Comparison of ENCODE assay signal across 1 cellular context in the genomic region with DNA sequence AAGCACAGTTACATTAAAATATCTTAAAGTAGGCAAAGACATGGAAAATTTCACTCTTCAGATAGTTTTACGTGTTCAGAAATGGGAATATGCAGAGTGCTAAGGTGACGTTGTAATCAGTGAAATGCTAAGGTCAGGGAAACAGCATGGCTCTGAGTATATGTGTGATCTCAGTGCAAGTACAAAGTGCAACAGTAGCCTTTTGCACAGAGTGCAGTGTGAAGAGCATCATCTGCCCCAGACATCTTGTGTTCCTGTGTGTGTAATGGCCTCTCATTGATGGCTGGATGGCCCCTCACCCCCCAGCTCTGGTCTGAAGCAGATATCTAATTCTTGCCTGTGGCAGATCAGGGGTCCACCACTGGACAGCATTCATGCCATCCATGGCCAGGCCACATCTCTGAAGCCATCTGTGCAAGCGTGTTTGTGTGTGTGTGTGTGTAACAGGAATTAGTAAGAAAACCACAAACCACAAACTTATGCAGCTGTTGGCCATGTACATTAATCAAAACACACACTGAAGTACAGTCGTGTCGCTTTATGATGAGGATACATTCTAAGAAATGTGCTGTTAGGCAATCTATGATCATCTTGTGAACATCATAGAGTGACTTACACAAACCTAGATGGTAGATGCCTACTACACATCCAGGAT.
TF ChIP-seq lines count a peak whose summit lies in the region.

No MANE protein-coding gene starts in this region.

TF ChIP-seq in HepG2, 621 proteins besides CTCF, POLR2A, EP300 and RAD21 (continued from another document and continues in another):
- TF ChIP-seq ZNF800 (CRISPR knock-in tag; IDR thresholded peaks at IDR 0.05) = no peak
- TF ChIP-seq RBAK (CRISPR knock-in tag; IDR thresholded peaks at IDR 0.05) = peak; percentile 63; the same call in 1 of the 2 replicates
- TF ChIP-seq, protein P1, sequence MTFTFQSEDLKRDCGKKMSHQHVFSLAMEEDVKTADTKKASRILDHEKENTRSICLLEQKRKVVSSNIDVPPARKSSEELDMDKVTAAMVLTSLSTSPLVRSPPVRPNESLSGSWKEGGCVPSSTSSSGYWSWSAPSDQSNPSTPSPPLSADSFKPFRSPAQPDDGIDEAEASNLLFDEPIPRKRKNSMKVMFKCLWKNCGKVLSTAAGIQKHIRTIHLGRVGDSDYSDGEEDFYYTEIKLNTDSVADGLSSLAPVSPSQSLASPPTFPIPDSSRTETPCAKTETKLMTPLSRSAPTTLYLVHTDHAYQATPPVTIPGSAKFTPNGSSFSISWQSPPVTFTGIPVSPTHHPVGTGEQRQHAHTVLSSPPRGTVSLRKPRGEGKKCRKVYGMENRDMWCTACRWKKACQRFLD (CRISPR knock-in tag; IDR thresholded peaks at IDR 0.05; ENCODE audit: borderline replicate concordance) = no peak
- TF ChIP-seq ZBTB25 (CRISPR knock-in tag; IDR thresholded peaks at IDR 0.05) = no peak
- TF ChIP-seq, protein P2, sequence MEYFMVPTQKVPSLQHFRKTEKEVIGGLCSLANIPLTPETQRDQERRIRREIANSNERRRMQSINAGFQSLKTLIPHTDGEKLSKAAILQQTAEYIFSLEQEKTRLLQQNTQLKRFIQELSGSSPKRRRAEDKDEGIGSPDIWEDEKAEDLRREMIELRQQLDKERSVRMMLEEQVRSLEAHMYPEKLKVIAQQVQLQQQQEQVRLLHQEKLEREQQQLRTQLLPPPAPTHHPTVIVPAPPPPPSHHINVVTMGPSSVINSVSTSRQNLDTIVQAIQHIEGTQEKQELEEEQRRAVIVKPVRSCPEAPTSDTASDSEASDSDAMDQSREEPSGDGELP (IDR thresholded peaks at IDR 0.05; ENCODE audit: borderline replicate concordance, low read depth) = no peak
- TF ChIP-seq PPARG (CRISPR knock-in tag; conservative IDR thresholded peaks at IDR 0.05) = peak; percentile 78
- TF ChIP-seq POGZ (CRISPR knock-in tag; IDR thresholded peaks at IDR 0.05) = peak; percentile 82
- no peak for TF ChIP-seq ZNF75D (CRISPR knock-in tag; IDR thresholded peaks at IDR 0.05; ENCODE audit: borderline replicate concordance)
- TF ChIP-seq XRCC5 (optimal IDR thresholded peaks at IDR 0.05; ENCODE audit: low read length) = peak; percentile 69
- no peak for TF ChIP-seq DBP (CRISPR knock-in tag; IDR thresholded peaks at IDR 0.05; ENCODE audit: not compliant biosample characterization)
- no peak for TF ChIP-seq SATB2 (CRISPR knock-in tag; IDR thresholded peaks at IDR 0.05)
- TF ChIP-seq TSC22D2 (CRISPR knock-in tag; IDR thresholded peaks at IDR 0.05; ENCODE audit: borderline replicate concordance) = 0 out of 2 replicates have a peak, but pooled peaks have one; percentile 39
- TF ChIP-seq CCAR2 (optimal IDR thresholded peaks at IDR 0.05; ENCODE audit: low read depth, low read length) = no peak
- no peak for TF ChIP-seq XBP1 (CRISPR knock-in tag; IDR thresholded peaks at IDR 0.05)
- no peak for TF ChIP-seq ETV6 (CRISPR knock-in tag; conservative IDR thresholded peaks at IDR 0.05)
- TF ChIP-seq RFXANK (CRISPR knock-in tag; IDR thresholded peaks at IDR 0.05) = no peak
- TF ChIP-seq ZNF747 (CRISPR knock-in tag; IDR thresholded peaks at IDR 0.05; ENCODE audit: borderline replicate concordance) = no peak
- no peak for TF ChIP-seq PAWR (CRISPR knock-in tag; IDR thresholded peaks at IDR 0.05; ENCODE audit: borderline replicate concordance)
- no peak for TF ChIP-seq HHEX (CRISPR knock-in tag; IDR thresholded peaks at IDR 0.05)
- TF ChIP-seq TP53 (CRISPR knock-in tag; conservative IDR thresholded peaks at IDR 0.05) = no peak
- TF ChIP-seq ZNF775 (CRISPR knock-in tag; IDR thresholded peaks at IDR 0.05; ENCODE audit: borderline replicate concordance) = no peak
- TF ChIP-seq SRSF1 (optimal IDR thresholded peaks at IDR 0.05; ENCODE audit: low read depth, low read length) = no peak
- TF ChIP-seq NFYB (CRISPR knock-in tag; IDR thresholded peaks at IDR 0.05) = no peak
- TF ChIP-seq ZMYM4 (CRISPR knock-in tag; IDR thresholded peaks at IDR 0.05) = peak; percentile 70
- peak; percentile 34; the same call in 1 of the 2 replicates for TF ChIP-seq ETV5 (CRISPR knock-in tag; IDR thresholded peaks at IDR 0.05; ENCODE audit: borderline replicate concordance)
- TF ChIP-seq MBNL3 (CRISPR knock-in tag; conservative IDR thresholded peaks at IDR 0.05) = no peak
- no peak for TF ChIP-seq NFIB (CRISPR knock-in tag; IDR thresholded peaks at IDR 0.05; ENCODE audit: borderline replicate concordance)
- no peak for TF ChIP-seq MAF1 (CRISPR knock-in tag; IDR thresholded peaks at IDR 0.05; ENCODE audit: borderline replicate concordance)
- TF ChIP-seq, protein P3, sequence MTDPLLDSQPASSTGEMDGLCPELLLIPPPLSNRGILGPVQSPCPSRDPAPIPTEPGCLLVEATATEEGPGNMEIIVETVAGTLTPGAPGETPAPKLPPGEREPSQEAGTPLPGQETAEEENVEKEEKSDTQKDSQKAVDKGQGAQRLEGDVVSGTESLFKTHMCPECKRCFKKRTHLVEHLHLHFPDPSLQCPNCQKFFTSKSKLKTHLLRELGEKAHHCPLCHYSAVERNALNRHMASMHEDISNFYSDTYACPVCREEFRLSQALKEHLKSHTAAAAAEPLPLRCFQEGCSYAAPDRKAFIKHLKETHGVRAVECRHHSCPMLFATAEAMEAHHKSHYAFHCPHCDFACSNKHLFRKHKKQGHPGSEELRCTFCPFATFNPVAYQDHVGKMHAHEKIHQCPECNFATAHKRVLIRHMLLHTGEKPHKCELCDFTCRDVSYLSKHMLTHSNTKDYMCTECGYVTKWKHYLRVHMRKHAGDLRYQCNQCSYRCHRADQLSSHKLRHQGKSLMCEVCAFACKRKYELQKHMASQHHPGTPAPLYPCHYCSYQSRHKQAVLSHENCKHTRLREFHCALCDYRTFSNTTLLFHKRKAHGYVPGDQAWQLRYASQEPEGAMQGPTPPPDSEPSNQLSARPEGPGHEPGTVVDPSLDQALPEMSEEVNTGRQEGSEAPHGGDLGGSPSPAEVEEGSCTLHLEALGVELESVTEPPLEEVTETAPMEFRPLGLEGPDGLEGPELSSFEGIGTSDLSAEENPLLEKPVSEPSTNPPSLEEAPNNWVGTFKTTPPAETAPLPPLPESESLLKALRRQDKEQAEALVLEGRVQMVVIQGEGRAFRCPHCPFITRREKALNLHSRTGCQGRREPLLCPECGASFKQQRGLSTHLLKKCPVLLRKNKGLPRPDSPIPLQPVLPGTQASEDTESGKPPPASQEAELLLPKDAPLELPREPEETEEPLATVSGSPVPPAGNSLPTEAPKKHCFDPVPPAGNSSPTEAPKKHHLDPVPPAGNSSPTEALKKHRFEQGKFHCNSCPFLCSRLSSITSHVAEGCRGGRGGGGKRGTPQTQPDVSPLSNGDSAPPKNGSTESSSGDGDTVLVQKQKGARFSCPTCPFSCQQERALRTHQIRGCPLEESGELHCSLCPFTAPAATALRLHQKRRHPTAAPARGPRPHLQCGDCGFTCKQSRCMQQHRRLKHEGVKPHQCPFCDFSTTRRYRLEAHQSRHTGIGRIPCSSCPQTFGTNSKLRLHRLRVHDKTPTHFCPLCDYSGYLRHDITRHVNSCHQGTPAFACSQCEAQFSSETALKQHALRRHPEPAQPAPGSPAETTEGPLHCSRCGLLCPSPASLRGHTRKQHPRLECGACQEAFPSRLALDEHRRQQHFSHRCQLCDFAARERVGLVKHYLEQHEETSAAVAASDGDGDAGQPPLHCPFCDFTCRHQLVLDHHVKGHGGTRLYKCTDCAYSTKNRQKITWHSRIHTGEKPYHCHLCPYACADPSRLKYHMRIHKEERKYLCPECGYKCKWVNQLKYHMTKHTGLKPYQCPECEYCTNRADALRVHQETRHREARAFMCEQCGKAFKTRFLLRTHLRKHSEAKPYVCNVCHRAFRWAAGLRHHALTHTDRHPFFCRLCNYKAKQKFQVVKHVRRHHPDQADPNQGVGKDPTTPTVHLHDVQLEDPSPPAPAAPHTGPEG (CRISPR knock-in tag; IDR thresholded peaks at IDR 0.05) = no peak
- TF ChIP-seq ZNF678 (CRISPR knock-in tag; IDR thresholded peaks at IDR 0.05) = no peak
- TF ChIP-seq HOXA5 (CRISPR knock-in tag; IDR thresholded peaks at IDR 0.05) = no peak
- peak; percentile 64 for TF ChIP-seq SAP130 (CRISPR knock-in tag; IDR thresholded peaks at IDR 0.05; ENCODE audit: low read depth)
- TF ChIP-seq PBX3 (CRISPR knock-in tag; IDR thresholded peaks at IDR 0.05; ENCODE audit: borderline replicate concordance) = no peak
- TF ChIP-seq MAZ (IDR thresholded peaks at IDR 0.05; ENCODE audit: borderline replicate concordance, low read depth, low read length) = no peak
- TF ChIP-seq MAZ (CRISPR knock-in tag; IDR thresholded peaks at IDR 0.05; ENCODE audit: low read depth) = no peak
- no peak for TF ChIP-seq YEATS4 (CRISPR knock-in tag; IDR thresholded peaks at IDR 0.05; ENCODE audit: borderline replicate concordance)
- TF ChIP-seq ARNT2 (CRISPR knock-in tag; IDR thresholded peaks at IDR 0.05; ENCODE audit: low read depth) = no peak
- TF ChIP-seq KDM2A (CRISPR knock-in tag; IDR thresholded peaks at IDR 0.05; ENCODE audit: borderline replicate concordance, low read depth) = no peak
- TF ChIP-seq REXO4 (CRISPR knock-in tag; IDR thresholded peaks at IDR 0.05; ENCODE audit: borderline replicate concordance) = no peak
- TF ChIP-seq RFXAP (CRISPR knock-in tag; IDR thresholded peaks at IDR 0.05; ENCODE audit: borderline replicate concordance) = no peak
- TF ChIP-seq, protein P4, sequence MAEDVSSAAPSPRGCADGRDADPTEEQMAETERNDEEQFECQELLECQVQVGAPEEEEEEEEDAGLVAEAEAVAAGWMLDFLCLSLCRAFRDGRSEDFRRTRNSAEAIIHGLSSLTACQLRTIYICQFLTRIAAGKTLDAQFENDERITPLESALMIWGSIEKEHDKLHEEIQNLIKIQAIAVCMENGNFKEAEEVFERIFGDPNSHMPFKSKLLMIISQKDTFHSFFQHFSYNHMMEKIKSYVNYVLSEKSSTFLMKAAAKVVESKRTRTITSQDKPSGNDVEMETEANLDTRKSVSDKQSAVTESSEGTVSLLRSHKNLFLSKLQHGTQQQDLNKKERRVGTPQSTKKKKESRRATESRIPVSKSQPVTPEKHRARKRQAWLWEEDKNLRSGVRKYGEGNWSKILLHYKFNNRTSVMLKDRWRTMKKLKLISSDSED (CRISPR knock-in tag; IDR thresholded peaks at IDR 0.05) = no peak
- TF ChIP-seq NR2F1 (CRISPR knock-in tag; IDR thresholded peaks at IDR 0.05) = no peak
- peak; percentile 42 for TF ChIP-seq PATZ1 (CRISPR knock-in tag; IDR thresholded peaks at IDR 0.05)
- TF ChIP-seq TEAD3 (CRISPR knock-in tag; optimal IDR thresholded peaks at IDR 0.05; ENCODE audit: borderline replicate concordance) = peak; percentile 62
- no peak for TF ChIP-seq THAP11 (CRISPR knock-in tag; IDR thresholded peaks at IDR 0.05)
- no peak for TF ChIP-seq ELF4 (CRISPR knock-in tag; IDR thresholded peaks at IDR 0.05; ENCODE audit: borderline replicate concordance)
- TF ChIP-seq WIZ (CRISPR knock-in tag; IDR thresholded peaks at IDR 0.05) = peak; percentile 85; the same call in 1 of the 2 replicates
